In the genomic region with DNA sequence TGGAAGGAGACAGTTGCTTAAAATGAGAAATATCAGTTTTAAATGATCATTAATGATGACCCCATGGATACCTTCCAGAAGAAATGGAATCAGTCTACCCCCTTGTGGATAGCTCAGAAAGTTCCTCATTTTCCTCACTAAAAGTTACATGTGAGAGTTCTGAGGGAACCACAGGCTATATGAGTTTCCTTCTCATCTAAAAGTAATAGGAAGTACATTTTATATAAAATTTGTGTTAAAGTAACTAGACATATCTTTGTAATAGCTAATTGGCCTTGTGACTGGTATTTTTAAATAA, we compare ENCODE assay signal across 15 cellular contexts.
DNase-seq lines count a peak whose midpoint lies in the region; ATAC-seq, FAIRE-seq and TF ChIP-seq lines count a peak whose summit lies in the region.
"Had no signal": no experiment of that assay in that cellular context is flagged by ENCODE, and none has a peak within 500 bp of the region (broad histone marks: within the 10 kb centered on the region; RNA-seq: fewer than 3 reads in every experiment).

No MANE protein-coding gene starts in this region.

- H3K36me3 ChIP-seq in A673 (ENCODE audit: insufficient read depth, low read length, poor library complexity, severe bottlenecking) (no peaks in the 10 kb centered on the region), HEK293 (ENCODE audit: control insufficient read depth in 2 of 2, insufficient read depth in 1 of 2, low read length in 2 of 2) (no peaks in the 10 kb centered on the region), kidney epithelial cell (ENCODE audit: control insufficient read depth, insufficient read depth, low read length) (no peaks in the 10 kb centered on the region)
- H3K36me3 ChIP-seq: thoracic aorta had no signal

- H3K9me3 ChIP-seq in A673 (ENCODE audit: low read depth, low read length, poor library complexity, severe bottlenecking), result no peaks in the 10 kb centered on the region
- H3K9me3 ChIP-seq in HEK293 (ENCODE audit: control insufficient read depth, insufficient read depth, low read depth, low read length), result no peaks in the 10 kb centered on the region
- H3K9me3 ChIP-seq: mucosa of descending colon, thoracic aorta had no signal

- no TSS peak for BruUV-seq in A673 (replicated peaks; lab: Mats Ljungman, UMichigan)

- intact Hi-C loops in A673 (cut with micrococcal nuclease; ENCODE audit: unreplicated experiment), result loop anchor here (1.0 to 2.0 kb wide), 2 partner anchors 169 to 267 kb away; no protein-coding TSS in a partner anchor

- no peak overlapping the region for H3K27ac ChIP-seq in A673 (ENCODE audit: low read depth, low read length, poor library complexity, severe bottlenecking)
- H3K27ac ChIP-seq in HEK293 (ENCODE audit: extremely low read depth, low read depth, low read length), result no peak overlapping the region
- no peak overlapping the region for H3K27ac ChIP-seq in caudate nucleus (ENCODE audit: low read depth, low read length)
- H3K27ac ChIP-seq: thoracic aorta had no signal

- H3K4me3 ChIP-seq in A673 (ENCODE audit: low read depth, low read length, poor library complexity, severe bottlenecking) (no peak overlapping the region), HEK293 (ENCODE audit: low read depth, low read length) (no peak overlapping the region), kidney epithelial cell (ENCODE audit: low read depth, low read length) (no peak overlapping the region)
- H3K4me3 ChIP-seq: mucosa of descending colon, thoracic aorta had no signal

- no peak for ATAC-seq in HG03565 (IDR thresholded peaks at IDR 0.05; ENCODE audit: unreplicated experiment)
- ATAC-seq: mucosa of descending colon had no signal

- POLR2A ChIA-PET in A673 (lab: Charles Lee; ENCODE audit: low non-redundant PET) (no interaction called here), HEK293 (lab: Yijun Ruan, JAX) (no interaction called here)

- CTCF ChIA-PET in A673 (lab: Charles Lee) (interaction anchor here (0.5 to 1.7 kb wide), 5 partner anchors 153 to 447 kb away, joined by 3 to 9 read pairs (median 4); no protein-coding TSS in a partner anchor), HEK293 (lab: Yijun Ruan, JAX) (interaction anchor here (0.7 to 4.3 kb wide), 15 partner anchors 9 to 268 kb away, joined by 3 to 42 read pairs (median 9); no protein-coding TSS in a partner anchor)

- H3K27me3 ChIP-seq in A673 (replicated peaks; ENCODE audit: insufficient read depth, low read depth, low read length, poor library complexity) (no peaks in the 10 kb centered on the region), kidney epithelial cell (ENCODE audit: control insufficient read depth, insufficient read depth, low read length) (no peaks in the 10 kb centered on the region)

- DNase-seq in A673 (ENCODE audit: low spot score) (peak; percentile 43), kidney epithelial cell (ENCODE audit: low read depth) (no peak), DMS79 (lab: John Stamatoyannopoulos, UW) (no peak), caudate nucleus (lab: John Stamatoyannopoulos, UW) (no peak), NCI-H1105 treated with DMSO at 0.1 percent for 48 hours (lab: John Stamatoyannopoulos, UW) (no peak)
- DNase-seq: activated CD8-positive, alpha-beta memory T cell treated with anti-CD3 and anti-CD28 coated beads for 24 hours; amygdala; CD4-positive, CD25-positive, alpha-beta regulatory T cell; mucosa of descending colon; NCI-H1092; SHP77 had no signal

- peak; percentile 78 for FAIRE-seq in TTC549 (lab: Jason Lieb, UNC)

- H3K4me1 ChIP-seq in A673 (ENCODE audit: insufficient read depth, low read length, poor library complexity, severe bottlenecking) (peaks cover 10% of the 10 kb centered on the region), HEK293 (ENCODE audit: control insufficient read depth, insufficient read depth, low read length) (no peaks in the 10 kb centered on the region)

- TF ChIP-seq CTCF in A673 (conservative IDR thresholded peaks at IDR 0.05; ENCODE audit: low read depth, low read length) (peak; percentile 60), HEK293 (tag by site-specific recombination; IDR thresholded peaks at IDR 0.05) (no peak), kidney epithelial cell (IDR thresholded peaks at IDR 0.05; ENCODE audit: insufficient read depth, low read length, poor library complexity, severe bottlenecking) (peak; percentile 32)

TF ChIP-seq in HEK293, 187 proteins besides CTCF, POLR2A, EP300 and RAD21:
- TF ChIP-seq ZNF626 (tag by site-specific recombination; IDR thresholded peaks at IDR 0.05) (no peak), ZNF660 (tag by site-specific recombination; IDR thresholded peaks at IDR 0.05) (peak; percentile 59; the same call in 1 of the 2 replicates), WT1 (tag by site-specific recombination; IDR thresholded peaks at IDR 0.05) (no peak), BCL11A (tag by site-specific recombination; IDR thresholded peaks at IDR 0.05; ENCODE audit: low read depth) (no peak), ZNF654 (tag by site-specific recombination; IDR thresholded peaks at IDR 0.05; ENCODE audit: low read depth) (0 out of 2 replicates have a peak, but pooled peaks have one; percentile 29), ZNF239 (tag by site-specific recombination; IDR thresholded peaks at IDR 0.05) (no peak), ZNF776 (tag by site-specific recombination; IDR thresholded peaks at IDR 0.05; ENCODE audit: borderline replicate concordance) (no peak), ZNF624 (tag by site-specific recombination; IDR thresholded peaks at IDR 0.05) (no peak), ZNF785 (tag by site-specific recombination; IDR thresholded peaks at IDR 0.05) (no peak), ZSCAN23 (tag by site-specific recombination; IDR thresholded peaks at IDR 0.05) (no peak), FEZF1 (tag by site-specific recombination; IDR thresholded peaks at IDR 0.05) (no peak), ZBTB21 (tag by site-specific recombination; IDR thresholded peaks at IDR 0.05) (no peak)
TF ChIP-seq in HEK293: peak in this region for 2.
